Comparison of ENCODE assay signal across 8 cellular contexts in genomic region chr3:168249048-168249538, GRCh38.
DNase-seq lines count a peak whose midpoint lies in the region; ATAC-seq lines count a peak whose summit lies in the region.

No MANE protein-coding gene starts in this region.

- ATAC-seq in HG02970 (IDR thresholded peaks at IDR 0.05; ENCODE audit: low FRiP score, unreplicated experiment) (peak; percentile 2), T-cell (replicated peaks in 1 of 4) (no peak), Right ventricle myocardium superior (ENCODE audit: poor library complexity) (peak; percentile 17)

- peaks cover 46% of the 10 kb centered on the region for H3K27me3 Mint-ChIP-seq in activated CD4-positive, alpha-beta memory T cell treated with anti-CD3 and anti-CD28 coated beads, Interleukin-2, amount 10 ng/mL, durations not matched to agents 7 days and 5 days
- H3K27me3 Mint-ChIP-seq in activated CD4-positive, alpha-beta memory T cell treated with anti-CD3 and anti-CD28 coated beads for 36 hours: peaks cover 27% of the 10 kb centered on the region
- H3K27me3 Mint-ChIP-seq in T-cell: peaks cover 34 to 35% of the 10 kb centered on the region in 2 donors

- intact Hi-C loops in activated CD4-positive, alpha-beta memory T cell treated with anti-CD3 and anti-CD28 coated beads for 36 hours (cut with micrococcal nuclease): no loop called here
- intact Hi-C loops in Right ventricle myocardium superior (cut with DNase I): no loop called here

- H3K9me3 Mint-ChIP-seq in activated CD4-positive, alpha-beta memory T cell treated with anti-CD3 and anti-CD28 coated beads, Interleukin-2, amount 10 ng/mL, durations not matched to agents 7 days and 5 days: no peaks in the 10 kb centered on the region
- no peaks in the 10 kb centered on the region for H3K9me3 Mint-ChIP-seq in activated CD4-positive, alpha-beta memory T cell treated with anti-CD3 and anti-CD28 coated beads for 36 hours
- H3K9me3 Mint-ChIP-seq in T-cell: peaks cover 0 to 3% (median 0%) of the 10 kb centered on the region in 3 donors

- H3K4me3 Mint-ChIP-seq in activated CD4-positive, alpha-beta memory T cell treated with anti-CD3 and anti-CD28 coated beads, Interleukin-2, amount 10 ng/mL, durations not matched to agents 7 days and 5 days: peak overlapping the region; percentile 37
- H3K4me3 Mint-ChIP-seq in activated CD4-positive, alpha-beta memory T cell treated with anti-CD3 and anti-CD28 coated beads for 36 hours: no peak overlapping the region
- peak overlapping the region in 2 of 3 donors; percentile 43 to 68 for H3K4me3 Mint-ChIP-seq in T-cell

- peaks cover 3% of the 10 kb centered on the region for H3K36me3 Mint-ChIP-seq in activated CD4-positive, alpha-beta memory T cell treated with anti-CD3 and anti-CD28 coated beads, Interleukin-2, amount 10 ng/mL, durations not matched to agents 7 days and 5 days (ENCODE audit: low read depth)
- no peaks in the 10 kb centered on the region for H3K36me3 Mint-ChIP-seq in activated CD4-positive, alpha-beta memory T cell treated with anti-CD3 and anti-CD28 coated beads for 36 hours
- H3K36me3 Mint-ChIP-seq in T-cell: no peaks in the 10 kb centered on the region

- POLR2A ChIA-PET in activated CD4-positive, alpha-beta memory T cell treated with anti-CD3 and anti-CD28 coated beads, Interleukin-2, amount 10 ng/mL, durations not matched to agents 7 days and 5 days (lab: Charles Lee): no interaction called here
- POLR2A ChIA-PET in activated CD4-positive, alpha-beta memory T cell treated with anti-CD3 and anti-CD28 coated beads for 36 hours (lab: Charles Lee): no interaction called here
- POLR2A ChIA-PET in T-cell (lab: Charles Lee): no interaction called here

- peaks cover 12% of the 10 kb centered on the region for H3K4me1 Mint-ChIP-seq in activated CD4-positive, alpha-beta memory T cell treated with anti-CD3 and anti-CD28 coated beads, Interleukin-2, amount 10 ng/mL, durations not matched to agents 7 days and 5 days
- peaks cover 12% of the 10 kb centered on the region for H3K4me1 Mint-ChIP-seq in activated CD4-positive, alpha-beta memory T cell treated with anti-CD3 and anti-CD28 coated beads for 36 hours (ENCODE audit: low read depth)
- H3K4me1 Mint-ChIP-seq in T-cell: peaks cover 12 to 13% (median 12%) of the 10 kb centered on the region in 3 donors

- CTCF ChIA-PET in activated CD4-positive, alpha-beta memory T cell treated with anti-CD3 and anti-CD28 coated beads, Interleukin-2, amount 10 ng/mL, durations not matched to agents 7 days and 5 days (lab: Charles Lee): no interaction called here
- CTCF ChIA-PET in activated CD4-positive, alpha-beta memory T cell treated with anti-CD3 and anti-CD28 coated beads for 36 hours (lab: Charles Lee): no interaction called here
- CTCF ChIA-PET in T-cell (lab: Charles Lee): no interaction called here

- no peak for DNase-seq in activated CD4-positive, alpha-beta memory T cell treated with anti-CD3 and anti-CD28 coated beads, Interleukin-2, amount 10 ng/mL, durations not matched to agents 7 days and 5 days
- DNase-seq in activated CD4-positive, alpha-beta memory T cell treated with anti-CD3 and anti-CD28 coated beads for 36 hours: no peak
- DNase-seq in T-cell (no peak), Right ventricle myocardium superior (no peak), retina (peak; percentile 94), LoVo (ENCODE audit: low spot score) (no peak), cerebellar nuclear complex (lab: John Stamatoyannopoulos, UW) (no peak)

- no peak overlapping the region for H3K27ac Mint-ChIP-seq in activated CD4-positive, alpha-beta memory T cell treated with anti-CD3 and anti-CD28 coated beads, Interleukin-2, amount 10 ng/mL, durations not matched to agents 7 days and 5 days
- H3K27ac Mint-ChIP-seq in activated CD4-positive, alpha-beta memory T cell treated with anti-CD3 and anti-CD28 coated beads for 36 hours: no peak overlapping the region
- no peak overlapping the region for H3K27ac Mint-ChIP-seq in T-cell

Comparison
In these comparisons a context has a peak if more than half of its experiments do, and no peak if none do; other contexts are left out.
1. ATAC-seq: peak in HG02970 (single experiment) and Right ventricle myocardium superior (single experiment); none in T-cell (0 of 4).